In genomic region chr2:159758686-159759085, GRCh38 we compare ENCODE assay signal across 15 cellular contexts. TPM values are rescaled to one million over a fixed set of nuclear protein-coding genes. Genes with fewer than 3 reads are reported as not detected.
DNase-seq lines count a peak whose midpoint lies in the region; ATAC-seq and TF ChIP-seq lines count a peak whose summit lies in the region.
"Had no signal": no experiment of that assay in that cellular context is flagged by ENCODE, and none has a peak within 500 bp of the region (broad histone marks: within the 10 kb centered on the region; RNA-seq: fewer than 3 reads in every experiment).

No MANE protein-coding gene starts in this region.

- no peak overlapping the region for H2AFZ ChIP-seq in GM23338

- no peaks in the 10 kb centered on the region for H3F3A ChIP-seq in GM23338 (replicated peaks; ENCODE audit: low read depth)

- TF ChIP-seq CTCF in GM23338 (conservative IDR thresholded peaks at IDR 0.05; ENCODE audit: low read depth in 2 of 2) (no peak), stomach (IDR thresholded peaks at IDR 0.05) (no peak)

- intact Hi-C loops in stomach (cut with DNase I; ENCODE audit: low total_unique reads) = no loop called here

- DNase-seq in GM23338 (ENCODE audit: low spot score) (no peak), amniotic epithelial cell (ENCODE audit: low read depth) (peak; percentile 30), glomerular endothelial cell (ENCODE audit: extremely low read depth, low read depth, low spot score) (peak; percentile 45), stomach (no peak), GDM1 (lab: John Stamatoyannopoulos, UW) (no peak), HT-29 (ENCODE audit: low spot score) (no peak), NCI-H128 (lab: John Stamatoyannopoulos, UW; ENCODE audit: unreplicated experiment) (no peak)
- DNase-seq: activated gamma-delta T cell; CD4-positive, alpha-beta memory T cell; effector CD4-positive, alpha-beta T cell; NCI-H1417 treated with DMSO at 0.1 percent for 48 hours; NCI-H446; psoas muscle had no signal

- H3K27me3 Mint-ChIP-seq in GM23338 (ENCODE audit: insufficient read depth, low read depth, poor library complexity) = no peaks in the 10 kb centered on the region
- H3K27me3 Mint-ChIP-seq: CD4-positive, alpha-beta memory T cell; IgD-negative memory B cell had no signal

- TF ChIP-seq POLR2A in stomach (IDR thresholded peaks at IDR 0.05) = no peak

- H3K9me3 ChIP-seq in stomach = no peaks in the 10 kb centered on the region
- H3K9me3 ChIP-seq: psoas muscle, SJSA1 had no signal

- H3K36me3 ChIP-seq in GM23338 (ENCODE audit: insufficient read depth) (peaks cover 41% of the 10 kb centered on the region; the same call in 1 of the 2 replicates), stomach (peaks cover 4 to 89% (median 76%) of the 10 kb centered on the region in 4 donors)

- no peaks in the 10 kb centered on the region for H3K4me1 Mint-ChIP-seq in GM23338
- H3K4me1 Mint-ChIP-seq: IgD-negative memory B cell had no signal

- H3K4me3 ChIP-seq in GM23338 (no peak overlapping the region), stomach (no peak overlapping the region)
- H3K4me3 ChIP-seq: psoas muscle, SJSA1 had no signal

- no peak overlapping the region for H3K4me3 Mint-ChIP-seq in GM23338
- H3K4me3 Mint-ChIP-seq: CD4-positive, alpha-beta memory T cell; IgD-negative memory B cell had no signal

- H3K27ac ChIP-seq in GM23338 (ENCODE audit: low read depth) (peak overlapping the region; percentile 22), stomach (peak overlapping the region in 3 of 5 donors; percentile 3 to 6 (median 4))
- H3K27ac ChIP-seq: psoas muscle, SJSA1 had no signal

- no peak for ATAC-seq in GM23338
- ATAC-seq: psoas muscle had no signal

- H3K79me2 ChIP-seq in GM23338 (replicated peaks; ENCODE audit: insufficient read depth) = peaks cover 39% of the 10 kb centered on the region

- no peak overlapping the region for H3K4me2 ChIP-seq in GM23338

- no peaks in the 10 kb centered on the region for H3K9me3 Mint-ChIP-seq in GM23338
- H3K9me3 Mint-ChIP-seq: CD4-positive, alpha-beta memory T cell had no signal

- TF ChIP-seq EP300 in stomach (IDR thresholded peaks at IDR 0.05) = no peak

- no peak overlapping the region for H3K27ac Mint-ChIP-seq in GM23338

- peaks cover 50% of the 10 kb centered on the region for H3K36me3 Mint-ChIP-seq in GM23338 (ENCODE audit: low read depth)

- H4K20me1 ChIP-seq in GM23338 (replicated peaks; ENCODE audit: insufficient read depth) = peaks cover 17% of the 10 kb centered on the region; the same call in 1 of the 2 replicates

- no peaks in the 10 kb centered on the region for H3K27me3 ChIP-seq in GM23338 (ENCODE audit: insufficient read depth)
- H3K27me3 ChIP-seq in stomach = no peaks in the 10 kb centered on the region
- H3K27me3 ChIP-seq: SJSA1 had no signal

- WGBS in stomach, 5 donors = 33 to 53% (median 36%) methylated on average over 1 of the region's 1 CpG

- H3K4me1 ChIP-seq in GM23338 (ENCODE audit: insufficient read depth) = no peaks in the 10 kb centered on the region
- peaks cover 3 to 92% (median 34%) of the 10 kb centered on the region in 4 donors for H3K4me1 ChIP-seq in stomach

- no peaks in the 10 kb centered on the region for H3K9me2 ChIP-seq in GM23338 (ENCODE audit: insufficient read depth)

TF ChIP-seq in GM23338, 12 proteins besides CTCF, POLR2A, EP300 and RAD21:
- TF ChIP-seq CREB1 (CRISPR knock-in tag; IDR thresholded peaks at IDR 0.05; ENCODE audit: low read depth) (no peak), POLR2AphosphoS5 (IDR thresholded peaks at IDR 0.05; ENCODE audit: low read depth) (no peak), ZNF114 (CRISPR knock-in tag; IDR thresholded peaks at IDR 0.05) (no peak), ETS1 (IDR thresholded peaks at IDR 0.05) (no peak), ZNF331 (CRISPR knock-in tag; IDR thresholded peaks at IDR 0.05; ENCODE audit: low read depth) (no peak)

RNA-seq across cellular contexts. Expression of gene CD302, which starts 39.3 kb away (rescaled TPM):
- 1.9 and 2.4 TPM in 2 replicates for total RNA-seq in GM23338 (2014; rRNA removed; shearing (Covaris generic))
- polyA plus RNA-seq in GM23338 (2016; fragmentation: Nextera tagmentation; extraction: Ambion mirVana) = 1.4 and 1.6 TPM in 2 replicates
- 5.1 and 8.2 TPM in 2 replicates for total RNA-seq in glomerular endothelial cell
- 10 to 100 TPM in 4 of 5 donors, 1 to 10 TPM in 1; 4.6 to 60.6 (median 29.2) TPM for total RNA-seq in stomach
- polyA plus RNA-seq in stomach = 10 to 100 TPM in 2 of 3 donors, 1 to 10 TPM in 1; 8.5 to 28.3 (median 18.3) TPM
- total RNA-seq in HT-29 (2014; rRNA removed; shearing (Covaris generic)) = 1.8 and 2.0 TPM in 2 replicates

RNA-seq across cellular contexts. Expression of gene MARCHF7, which starts 46.4 kb away (rescaled TPM):
- total RNA-seq in GM23338 (2014; rRNA removed; shearing (Covaris generic)) = 142 and 170 TPM in 2 replicates
- polyA plus RNA-seq in GM23338 (2016; fragmentation: Nextera tagmentation; extraction: Ambion mirVana) (74.2 and 101 TPM in 2 replicates), stomach (10 to 100 TPM; 17.9 to 25.8 (median 21.3) TPM)
- total RNA-seq in glomerular endothelial cell (76.1 and 100 TPM in 2 replicates), stomach (100 to 1,000 TPM in 1 of 5 donors, 10 to 100 TPM in 3, 1 to 10 TPM in 1; 4.9 to 150 (median 65.2) TPM)
- total RNA-seq in HT-29 (2014; rRNA removed; shearing (Covaris generic)) = 26.4 and 29.8 TPM in 2 replicates

Comparison
In these comparisons a context has a peak if more than half of its experiments do, and no peak if none do; other contexts are left out.
1. DNase-seq: peak in amniotic epithelial cell (single experiment) and glomerular endothelial cell (single experiment); none in GM23338 (single experiment), stomach (single experiment), GDM1 (single experiment), HT-29 (single experiment) and NCI-H128 (single experiment).